Comparison of ENCODE assay signal across 19 cellular contexts in the genomic region with DNA sequence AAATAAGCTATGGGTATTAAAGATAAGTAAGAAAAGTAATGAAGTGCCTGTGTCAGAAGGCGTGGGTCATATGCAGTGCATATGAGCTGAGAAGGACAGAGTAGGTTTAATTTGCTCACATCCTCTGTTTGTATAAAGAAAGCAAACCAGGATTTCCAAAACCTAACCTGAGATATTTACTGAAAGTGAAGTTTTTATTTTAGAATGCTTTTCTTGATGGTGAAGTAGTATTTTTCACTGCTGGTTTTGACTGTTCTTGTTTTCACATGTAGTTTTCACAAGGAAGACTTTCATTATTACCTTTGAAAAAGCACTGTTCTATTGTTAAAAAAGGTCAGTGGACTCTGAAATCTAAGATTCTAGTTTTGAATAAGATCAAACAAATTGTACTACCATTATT.
DNase-seq lines count a peak whose midpoint lies in the region; ATAC-seq, FAIRE-seq and TF ChIP-seq lines count a peak whose summit lies in the region.
"Had no signal": no experiment of that assay in that cellular context is flagged by ENCODE, and none has a peak within 500 bp of the region (broad histone marks: within the 10 kb centered on the region; RNA-seq: fewer than 3 reads in every experiment).

No MANE protein-coding gene starts in this region.

- no peaks in the 10 kb centered on the region for H3K27me3 ChIP-seq in pancreas
- no peaks in the 10 kb centered on the region for H3K27me3 ChIP-seq in testis
- H3K27me3 ChIP-seq: BLaER1, Peyer's patch had no signal

- intact Hi-C loops in pancreas (cut with DNase I): no loop called here
- intact Hi-C loops in testis (cut with DNase I; ENCODE audit: low total_unique reads): no loop called here

- no peak overlapping the region for H3K27ac ChIP-seq in pancreas
- no peak overlapping the region for H3K27ac ChIP-seq in testis
- H3K27ac ChIP-seq: 22Rv1, BLaER1, KMS-11, Peyer's patch had no signal

- peak; percentile 23 for FAIRE-seq in pancreas (lab: Jason Lieb, UNC)
- FAIRE-seq: GM19239, HepG2 had no signal

- 64 to 70% methylated on average over 1 of the region's 1 CpG for WGBS in pancreas, 2 donors
- WGBS in testis, 2 donors: 42 to 48% methylated on average over 1 of the region's 1 CpG

- no peak for TF ChIP-seq CTCF in pancreas (IDR thresholded peaks at IDR 0.05)
- no peak for TF ChIP-seq CTCF in testis (IDR thresholded peaks at IDR 0.05)

- no peak overlapping the region for H3K4me3 Mint-ChIP-seq in stimulated activated naive CD8-positive, alpha-beta T cell treated with anti-CD3 and anti-CD28 coated beads, Interleukin-15, amount 100 ng/mL, for 72 hours
- H3K4me3 Mint-ChIP-seq: CD8-positive, alpha-beta memory T cell had no signal

- TF ChIP-seq POLR2A in testis (IDR thresholded peaks at IDR 0.05): no peak

- no peaks in the 10 kb centered on the region for H3K27me3 Mint-ChIP-seq in stimulated activated naive CD8-positive, alpha-beta T cell treated with anti-CD3 and anti-CD28 coated beads, Interleukin-15, amount 100 ng/mL, for 72 hours
- H3K27me3 Mint-ChIP-seq: CD8-positive, alpha-beta memory T cell had no signal

- H3K36me3 ChIP-seq in pancreas (no peaks in the 10 kb centered on the region), testis (ENCODE audit: low read depth, missing control alignments) (no peaks in the 10 kb centered on the region)
- H3K36me3 ChIP-seq: BLaER1, Peyer's patch had no signal

- no peaks in the 10 kb centered on the region for H3K4me1 Mint-ChIP-seq in stimulated activated naive CD8-positive, alpha-beta T cell treated with anti-CD3 and anti-CD28 coated beads, Interleukin-15, amount 100 ng/mL, for 72 hours
- H3K4me1 Mint-ChIP-seq: CD8-positive, alpha-beta memory T cell had no signal

- no peaks in the 10 kb centered on the region for H3K4me1 ChIP-seq in pancreas
- no peaks in the 10 kb centered on the region for H3K4me1 ChIP-seq in testis
- H3K4me1 ChIP-seq: BLaER1, Peyer's patch had no signal

- no peak overlapping the region for H3K27ac Mint-ChIP-seq in stimulated activated naive CD8-positive, alpha-beta T cell treated with anti-CD3 and anti-CD28 coated beads, Interleukin-15, amount 100 ng/mL, for 72 hours
- H3K27ac Mint-ChIP-seq: CD8-positive, alpha-beta memory T cell had no signal

- ATAC-seq in GM21786 (IDR thresholded peaks at IDR 0.05; ENCODE audit: unreplicated experiment) (peak; percentile 64), pancreas (no peak)
- ATAC-seq in stimulated activated naive CD8-positive, alpha-beta T cell treated with anti-CD3 and anti-CD28 coated beads, Interleukin-15, amount 100 ng/mL, for 72 hours: no peak
- ATAC-seq: HepG2 had no signal

- peak; percentile 22 for DNase-seq in NCI-H748 (lab: John Stamatoyannopoulos, UW; ENCODE audit: unreplicated experiment)
- DNase-seq in NCI-H748 treated with DMSO at 0.1 percent for 48 hours (lab: John Stamatoyannopoulos, UW): no peak
- DNase-seq in HT1080 (ENCODE audit: low read depth): peak; percentile 7
- no peak for DNase-seq in pancreas
- no peak for DNase-seq in stimulated activated naive CD8-positive, alpha-beta T cell treated with anti-CD3 and anti-CD28 coated beads, Interleukin-15, amount 100 ng/mL, for 72 hours
- DNase-seq in testis: no peak
- DNase-seq in dedifferentiated amniotic fluid mesenchymal stem cell (ENCODE audit: extremely low spot score): no peak
- DNase-seq: CD8-positive, alpha-beta memory T cell; NCI-H1930; NCI-H2171 treated with DMSO at 0.1 percent for 48 hours; NCI-H510A; Peyer's patch; SIG-M5 had no signal

- H3K9me3 ChIP-seq in pancreas: no peaks in the 10 kb centered on the region
- H3K9me3 ChIP-seq in testis: no peaks in the 10 kb centered on the region
- H3K9me3 ChIP-seq: BLaER1, Peyer's patch had no signal

- H3K4me3 ChIP-seq in pancreas (no peak overlapping the region), testis (no peak overlapping the region)
- H3K4me3 ChIP-seq: BLaER1, Peyer's patch had no signal

- peaks cover 0 to 6% of the 10 kb centered on the region in 2 donors for H3K9me3 Mint-ChIP-seq in stimulated activated naive CD8-positive, alpha-beta T cell treated with anti-CD3 and anti-CD28 coated beads, Interleukin-15, amount 100 ng/mL, for 72 hours

Comparison
In these comparisons a context has a peak if more than half of its experiments do, and no peak if none do; other contexts are left out.
1. DNase-seq: peak in NCI-H748 (single experiment) and HT1080 (single experiment); none in NCI-H748 treated with DMSO at 0.1 percent for 48 hours (single experiment), pancreas (0 of 6), stimulated activated naive CD8-positive, alpha-beta T cell treated with anti-CD3 and anti-CD28 coated beads, Interleukin-15, amount 100 ng/mL, for 72 hours (0 of 2), testis (single experiment) and dedifferentiated amniotic fluid mesenchymal stem cell (single experiment).